In genomic region chr5:6712582-6713273, GRCh38 we compare ENCODE assay signal across 8 cellular contexts. TPM values are rescaled to one million over a fixed set of nuclear protein-coding genes. Genes with fewer than 3 reads are reported as not detected.
DNase-seq lines count a peak whose midpoint lies in the region; ATAC-seq and TF ChIP-seq lines count a peak whose summit lies in the region.

No MANE protein-coding gene starts in this region.

- CTCF ChIA-PET in activated CD4-positive, alpha-beta T cell treated with anti-CD3 and anti-CD28 coated beads for 36 hours (lab: Charles Lee): interaction anchor here (0.6 to 1.1 kb wide), 2 partner anchors 39 to 80 kb away, joined by 3 read pairs; partner anchors contain the start of gene NSUN2

- TF ChIP-seq CTCF in choroid plexus epithelial cell (conservative IDR thresholded peaks at IDR 0.05; ENCODE audit: low read depth, low read length): no peak

- H3K36me3 Mint-ChIP-seq in activated CD4-positive, alpha-beta T cell treated with anti-CD3 and anti-CD28 coated beads for 36 hours (ENCODE audit: low read depth): peaks cover 20% of the 10 kb centered on the region

- peak overlapping the region; percentile 78 for H3K4me3 Mint-ChIP-seq in activated CD4-positive, alpha-beta T cell treated with anti-CD3 and anti-CD28 coated beads for 36 hours

- TF ChIP-seq POLR2A in GM19099 (IDR thresholded peaks at IDR 0.05; ENCODE audit: extremely low read depth, insufficient read length, low read depth): peak; percentile 75

- intact Hi-C loops in activated CD4-positive, alpha-beta T cell treated with anti-CD3 and anti-CD28 coated beads for 36 hours (cut with DNase I, micrococcal nuclease): loop anchor here (1.0 to 10.0 kb wide), 10 partner anchors 25 to 1742 kb away; partner anchors contain the start of genes FASTKD3 (in 2 of the 2), ICE1 (in 2 of the 2), MED10 (in 2 of the 2) and MTRR (in 2 of the 2)

- peak overlapping the region; percentile 80 for H3K4me3 ChIP-seq in choroid plexus epithelial cell (ENCODE audit: low read depth, low read length)

- H3K9me3 Mint-ChIP-seq in activated CD4-positive, alpha-beta T cell treated with anti-CD3 and anti-CD28 coated beads for 36 hours (ENCODE audit: low read depth): no peaks in the 10 kb centered on the region

- POLR2A ChIA-PET in activated CD4-positive, alpha-beta T cell treated with anti-CD3 and anti-CD28 coated beads for 36 hours (lab: Charles Lee): interaction anchor here (0.6 to 1.0 kb wide), 2 partner anchors 17 to 80 kb away, joined by 3 to 4 read pairs; partner anchors contain the start of gene SRD5A1

- ATAC-seq in HG03354 (IDR thresholded peaks at IDR 0.05; ENCODE audit: poor library complexity, severe bottlenecking, unreplicated experiment): peak; percentile 69
- peak; percentile 84 for ATAC-seq in activated CD4-positive, alpha-beta T cell treated with anti-CD3 and anti-CD28 coated beads for 36 hours

- H3K27ac Mint-ChIP-seq in activated CD4-positive, alpha-beta T cell treated with anti-CD3 and anti-CD28 coated beads for 36 hours: peak overlapping the region; percentile 95

- H3K4me1 Mint-ChIP-seq in activated CD4-positive, alpha-beta T cell treated with anti-CD3 and anti-CD28 coated beads for 36 hours: peaks cover 30% of the 10 kb centered on the region

- DNase-seq in Ammon's horn (ENCODE audit: low spot score) (peak; percentile 97), NCI-H460 (ENCODE audit: extremely low read depth, low read depth) (peak; percentile 96), choroid plexus epithelial cell (ENCODE audit: low read depth) (peak; percentile 97), left kidney (ENCODE audit: low read depth, low spot score) (peak; percentile 99)
- DNase-seq in activated CD4-positive, alpha-beta T cell treated with anti-CD3 and anti-CD28 coated beads for 36 hours: peak; percentile 98
- DNase-seq in stimulated activated CD4-positive, alpha-beta T cell treated with anti-CD3 and anti-CD28 coated beads, Interleukin-1b, Interleukin-23, amount 100 ng/mL, for 48 hours: peak; percentile 97

- H3K27me3 Mint-ChIP-seq in activated CD4-positive, alpha-beta T cell treated with anti-CD3 and anti-CD28 coated beads for 36 hours: no peaks in the 10 kb centered on the region

RNA-seq across cellular contexts. Expression of gene TENT4A, which starts 0.5 kb away (rescaled TPM):
- total RNA-seq in NCI-H460 (2014; rRNA removed; shearing (Covaris generic)): 14.5 and 17.7 TPM in 2 replicates
- polyA plus RNA-seq in NCI-H460 (2014; cell fraction: nucleus; rRNA removed): 18.7 and 30.9 TPM in 2 replicates
- total RNA-seq in activated CD4-positive, alpha-beta T cell treated with anti-CD3 and anti-CD28 coated beads for 36 hours: 10 to 100 TPM; 29.2 to 33.3 TPM

Comparison
In these comparisons a context has a peak if more than half of its experiments do, and no peak if none do; other contexts are left out.
1. Peak in every context shown above with its lines: DNase-seq, ATAC-seq and H3K4me3 ChIP-seq.